In the genomic region with DNA sequence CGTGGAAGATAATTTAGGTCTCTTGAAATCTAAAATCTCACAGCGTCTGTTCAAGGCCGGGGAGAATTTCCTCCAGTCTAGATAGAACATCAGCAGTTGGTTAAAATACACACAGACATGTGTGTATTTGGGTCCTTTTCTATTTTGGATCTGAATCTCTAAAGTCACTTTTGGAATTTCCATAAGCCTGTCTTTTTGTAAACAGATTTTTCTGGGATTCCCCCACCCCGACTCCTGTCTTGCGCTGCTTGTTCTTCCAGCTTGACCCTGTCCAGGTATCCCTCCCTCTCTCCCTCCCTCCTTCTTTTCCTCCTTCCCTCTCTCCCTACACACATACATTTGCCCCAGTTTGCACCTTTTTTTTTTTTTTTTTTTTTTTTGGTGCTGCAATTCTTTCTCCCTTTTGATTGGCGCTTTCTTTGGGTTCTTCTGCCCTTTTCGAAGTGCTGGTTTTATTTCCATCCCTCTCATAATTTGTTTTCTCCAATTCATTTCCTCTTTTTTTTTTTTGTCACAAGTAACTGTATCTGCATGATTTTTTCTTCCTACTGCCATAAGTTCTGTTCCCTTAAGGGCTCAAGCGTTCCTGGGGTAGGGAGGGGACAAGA, we compare ENCODE assay signal across 2 cellular contexts.
TF ChIP-seq lines count a peak whose summit lies in the region.

No MANE protein-coding gene starts in this region.

TF ChIP-seq in IMR-90, 13 proteins besides CTCF, POLR2A, EP300 and RAD21 (continued from another document):
- TF ChIP-seq ELK1 (IDR thresholded peaks at IDR 0.05; ENCODE audit: borderline replicate concordance, low read depth, low read length): no peak
- TF ChIP-seq, protein P1, sequence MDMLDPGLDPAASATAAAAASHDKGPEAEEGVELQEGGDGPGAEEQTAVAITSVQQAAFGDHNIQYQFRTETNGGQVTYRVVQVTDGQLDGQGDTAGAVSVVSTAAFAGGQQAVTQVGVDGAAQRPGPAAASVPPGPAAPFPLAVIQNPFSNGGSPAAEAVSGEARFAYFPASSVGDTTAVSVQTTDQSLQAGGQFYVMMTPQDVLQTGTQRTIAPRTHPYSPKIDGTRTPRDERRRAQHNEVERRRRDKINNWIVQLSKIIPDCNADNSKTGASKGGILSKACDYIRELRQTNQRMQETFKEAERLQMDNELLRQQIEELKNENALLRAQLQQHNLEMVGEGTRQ (IDR thresholded peaks at IDR 0.05; ENCODE audit: low read depth, low read length): no peak
- TF ChIP-seq MAZ (IDR thresholded peaks at IDR 0.05; ENCODE audit: borderline replicate concordance, low read depth, low read length): no peak
- no peak for TF ChIP-seq FOS (IDR thresholded peaks at IDR 0.05; ENCODE audit: low read depth, low read length)
- no peak for TF ChIP-seq CHD1 (IDR thresholded peaks at IDR 0.05; ENCODE audit: low read depth, low read length)
- TF ChIP-seq RFX5 (IDR thresholded peaks at IDR 0.05; ENCODE audit: low read depth, low read length): no peak
- TF ChIP-seq NFE2L2 (IDR thresholded peaks at IDR 0.05; ENCODE audit: low read depth, low read length): no peak
- no peak for TF ChIP-seq MXI1 (IDR thresholded peaks at IDR 0.05; ENCODE audit: borderline replicate concordance, low read depth, low read length)
- no peak for TF ChIP-seq RCOR1 (IDR thresholded peaks at IDR 0.05; ENCODE audit: insufficient replicate concordance, low read length)
- TF ChIP-seq CEBPB (IDR thresholded peaks at IDR 0.05; ENCODE audit: low read depth, low read length): no peak
- no peak for TF ChIP-seq BHLHE40 (IDR thresholded peaks at IDR 0.05; ENCODE audit: low read depth, low read length)
- no peak for TF ChIP-seq MAFK (IDR thresholded peaks at IDR 0.05; ENCODE audit: low read depth, low read length)

TF ChIP-seq in K562, 482 proteins besides CTCF, POLR2A, EP300 and RAD21 (continued from another document and continues in another):
- TF ChIP-seq, protein P2, sequence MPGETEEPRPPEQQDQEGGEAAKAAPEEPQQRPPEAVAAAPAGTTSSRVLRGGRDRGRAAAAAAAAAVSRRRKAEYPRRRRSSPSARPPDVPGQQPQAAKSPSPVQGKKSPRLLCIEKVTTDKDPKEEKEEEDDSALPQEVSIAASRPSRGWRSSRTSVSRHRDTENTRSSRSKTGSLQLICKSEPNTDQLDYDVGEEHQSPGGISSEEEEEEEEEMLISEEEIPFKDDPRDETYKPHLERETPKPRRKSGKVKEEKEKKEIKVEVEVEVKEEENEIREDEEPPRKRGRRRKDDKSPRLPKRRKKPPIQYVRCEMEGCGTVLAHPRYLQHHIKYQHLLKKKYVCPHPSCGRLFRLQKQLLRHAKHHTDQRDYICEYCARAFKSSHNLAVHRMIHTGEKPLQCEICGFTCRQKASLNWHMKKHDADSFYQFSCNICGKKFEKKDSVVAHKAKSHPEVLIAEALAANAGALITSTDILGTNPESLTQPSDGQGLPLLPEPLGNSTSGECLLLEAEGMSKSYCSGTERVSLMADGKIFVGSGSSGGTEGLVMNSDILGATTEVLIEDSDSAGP (CRISPR knock-in tag; IDR thresholded peaks at IDR 0.05): no peak
- no peak for TF ChIP-seq EWSR1 (IDR thresholded peaks at IDR 0.05; ENCODE audit: borderline replicate concordance, low read depth, partially characterized antibody)
- TF ChIP-seq TBP (optimal IDR thresholded peaks at IDR 0.05; ENCODE audit: low read depth, low read length): no peak
- TF ChIP-seq CREM (IDR thresholded peaks at IDR 0.05; ENCODE audit: low read depth): no peak
- no peak for TF ChIP-seq MAFG (tag; conservative IDR thresholded peaks at IDR 0.05)
- TF ChIP-seq NFYB (IDR thresholded peaks at IDR 0.05; ENCODE audit: extremely low read depth, insufficient read length): no peak
- no peak for TF ChIP-seq BDP1 (IDR thresholded peaks at IDR 0.05; ENCODE audit: insufficient read depth, insufficient read length)
- no peak for TF ChIP-seq ETV6 (IDR thresholded peaks at IDR 0.05; ENCODE audit: borderline replicate concordance in 1 of 2, low read depth in 2 of 2, low read length in 1 of 2)
- no peak for TF ChIP-seq ETV6 (CRISPR knock-in tag; IDR thresholded peaks at IDR 0.05; ENCODE audit: borderline replicate concordance)
- 0 out of 2 replicates have a peak, but pooled peaks have one; percentile 0 for TF ChIP-seq ZBTB9 (CRISPR knock-in tag; IDR thresholded peaks at IDR 0.05)
- no peak for TF ChIP-seq ARID2 (IDR thresholded peaks at IDR 0.05)
- TF ChIP-seq KLF16 (IDR thresholded peaks at IDR 0.05): no peak
- no peak for TF ChIP-seq TEAD1 (CRISPR knock-in tag; IDR thresholded peaks at IDR 0.05)
- no peak for TF ChIP-seq ZNF263 (CRISPR knock-in tag; IDR thresholded peaks at IDR 0.05; ENCODE audit: borderline replicate concordance)
- no peak for TF ChIP-seq TFE3 (CRISPR knock-in tag; IDR thresholded peaks at IDR 0.05)
- peak; percentile 5; the same call in 1 of the 2 replicates for TF ChIP-seq GATAD2A (IDR thresholded peaks at IDR 0.05)
- TF ChIP-seq ZSCAN32 (CRISPR knock-in tag; IDR thresholded peaks at IDR 0.05): no peak
- peak; percentile 41; the same call in 1 of the 2 replicates for TF ChIP-seq SMARCA5 (IDR thresholded peaks at IDR 0.05)
- no peak for TF ChIP-seq ETS2 (tag; IDR thresholded peaks at IDR 0.05; ENCODE audit: borderline replicate concordance, poor library complexity, severe bottlenecking)
- TF ChIP-seq NUFIP1 (IDR thresholded peaks at IDR 0.05; ENCODE audit: partially characterized antibody): no peak
- no peak for TF ChIP-seq PCBP2 (IDR thresholded peaks at IDR 0.05; ENCODE audit: low read depth, low read length, poor library complexity, severe bottlenecking)
- no peak for TF ChIP-seq DMBX1 (CRISPR knock-in tag; IDR thresholded peaks at IDR 0.05; ENCODE audit: borderline replicate concordance)
- TF ChIP-seq ZBTB33 (CRISPR knock-in tag; IDR thresholded peaks at IDR 0.05): no peak
- 0 out of 2 replicates have a peak, but pooled peaks have one; percentile 39 for TF ChIP-seq ZNF384 (IDR thresholded peaks at IDR 0.05; ENCODE audit: low read depth, low read length)
- no peak for TF ChIP-seq ZKSCAN3 (CRISPR knock-in tag; IDR thresholded peaks at IDR 0.05)
- no peak for TF ChIP-seq SMARCC2 (IDR thresholded peaks at IDR 0.05; ENCODE audit: low read depth)
- TF ChIP-seq IRF1 (CRISPR knock-in tag; IDR thresholded peaks at IDR 0.05; ENCODE audit: borderline replicate concordance): no peak
- no peak for TF ChIP-seq CBX1 (IDR thresholded peaks at IDR 0.05; ENCODE audit: low read depth)
- TF ChIP-seq ZNF707 (CRISPR knock-in tag; conservative IDR thresholded peaks at IDR 0.05): no peak
- TF ChIP-seq RBM25 (IDR thresholded peaks at IDR 0.05; ENCODE audit: low read depth, low read length, severe bottlenecking): no peak
- 0 out of 2 replicates have a peak, but pooled peaks have one; percentile 38 for TF ChIP-seq PKNOX1 (IDR thresholded peaks at IDR 0.05)
- TF ChIP-seq, protein P3, sequence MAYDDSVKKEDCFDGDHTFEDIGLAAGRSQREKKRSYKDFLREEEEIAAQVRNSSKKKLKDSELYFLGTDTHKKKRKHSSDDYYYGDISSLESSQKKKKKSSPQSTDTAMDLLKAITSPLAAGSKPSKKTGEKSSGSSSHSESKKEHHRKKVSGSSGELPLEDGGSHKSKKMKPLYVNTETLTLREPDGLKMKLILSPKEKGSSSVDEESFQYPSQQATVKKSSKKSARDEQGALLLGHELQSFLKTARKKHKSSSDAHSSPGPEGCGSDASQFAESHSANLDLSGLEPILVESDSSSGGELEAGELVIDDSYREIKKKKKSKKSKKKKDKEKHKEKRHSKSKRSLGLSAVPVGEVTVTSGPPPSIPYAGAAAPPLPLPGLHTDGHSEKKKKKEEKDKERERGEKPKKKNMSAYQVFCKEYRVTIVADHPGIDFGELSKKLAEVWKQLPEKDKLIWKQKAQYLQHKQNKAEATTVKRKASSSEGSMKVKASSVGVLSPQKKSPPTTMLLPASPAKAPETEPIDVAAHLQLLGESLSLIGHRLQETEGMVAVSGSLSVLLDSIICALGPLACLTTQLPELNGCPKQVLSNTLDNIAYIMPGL (CRISPR knock-in tag; IDR thresholded peaks at IDR 0.05): no peak
- no peak for TF ChIP-seq HMG20B (CRISPR knock-in tag; IDR thresholded peaks at IDR 0.05)
- no peak for TF ChIP-seq KLF10 (CRISPR knock-in tag; IDR thresholded peaks at IDR 0.05)
- no peak for TF ChIP-seq TRIM28 (IDR thresholded peaks at IDR 0.05)
- TF ChIP-seq JUND (IDR thresholded peaks at IDR 0.05; ENCODE audit: borderline replicate concordance, low read depth, low read length): no peak
- TF ChIP-seq JUND (tag; IDR thresholded peaks at IDR 0.05; ENCODE audit: borderline replicate concordance, low read depth, low read length): no peak
- TF ChIP-seq RBM34 (IDR thresholded peaks at IDR 0.05; ENCODE audit: borderline replicate concordance, insufficient read depth, low read length): no peak
- no peak for TF ChIP-seq KAT2B (IDR thresholded peaks at IDR 0.05; ENCODE audit: low read depth, low read length)
- TF ChIP-seq JUN (IDR thresholded peaks at IDR 0.05; ENCODE audit: borderline replicate concordance, low read depth, low read length): no peak
- no peak for TF ChIP-seq JUN (CRISPR knock-in tag; IDR thresholded peaks at IDR 0.05; ENCODE audit: borderline replicate concordance)
- TF ChIP-seq, protein P4, sequence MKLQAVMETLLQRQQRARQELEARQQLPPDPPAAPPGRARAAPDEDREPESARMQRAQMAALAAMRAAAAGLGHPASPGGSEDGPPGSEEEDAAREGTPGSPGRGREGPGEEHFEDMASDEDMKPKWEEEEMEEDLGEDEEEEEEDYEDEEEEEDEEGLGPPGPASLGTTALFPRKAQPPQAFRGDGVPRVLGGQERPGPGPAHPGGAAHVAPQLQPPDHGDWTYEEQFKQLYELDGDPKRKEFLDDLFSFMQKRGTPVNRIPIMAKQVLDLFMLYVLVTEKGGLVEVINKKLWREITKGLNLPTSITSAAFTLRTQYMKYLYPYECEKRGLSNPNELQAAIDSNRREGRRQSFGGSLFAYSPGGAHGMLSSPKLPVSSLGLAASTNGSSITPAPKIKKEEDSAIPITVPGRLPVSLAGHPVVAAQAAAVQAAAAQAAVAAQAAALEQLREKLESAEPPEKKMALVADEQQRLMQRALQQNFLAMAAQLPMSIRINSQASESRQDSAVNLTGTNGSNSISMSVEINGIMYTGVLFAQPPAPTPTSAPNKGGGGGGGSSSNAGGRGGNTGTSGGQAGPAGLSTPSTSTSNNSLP (IDR thresholded peaks at IDR 0.05; ENCODE audit: borderline replicate concordance, low read depth, low read length): no peak
- TF ChIP-seq, protein P5, sequence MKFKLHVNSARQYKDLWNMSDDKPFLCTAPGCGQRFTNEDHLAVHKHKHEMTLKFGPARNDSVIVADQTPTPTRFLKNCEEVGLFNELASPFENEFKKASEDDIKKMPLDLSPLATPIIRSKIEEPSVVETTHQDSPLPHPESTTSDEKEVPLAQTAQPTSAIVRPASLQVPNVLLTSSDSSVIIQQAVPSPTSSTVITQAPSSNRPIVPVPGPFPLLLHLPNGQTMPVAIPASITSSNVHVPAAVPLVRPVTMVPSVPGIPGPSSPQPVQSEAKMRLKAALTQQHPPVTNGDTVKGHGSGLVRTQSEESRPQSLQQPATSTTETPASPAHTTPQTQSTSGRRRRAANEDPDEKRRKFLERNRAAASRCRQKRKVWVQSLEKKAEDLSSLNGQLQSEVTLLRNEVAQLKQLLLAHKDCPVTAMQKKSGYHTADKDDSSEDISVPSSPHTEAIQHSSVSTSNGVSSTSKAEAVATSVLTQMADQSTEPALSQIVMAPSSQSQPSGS (CRISPR knock-in tag; IDR thresholded peaks at IDR 0.05): no peak
- no peak for TF ChIP-seq MEF2A (IDR thresholded peaks at IDR 0.05; ENCODE audit: control insufficient read depth, low read depth, low read length)
- TF ChIP-seq NFIC (IDR thresholded peaks at IDR 0.05): no peak
